In genomic region chr2:95181774-95182173, GRCh38 we compare ENCODE assay signal across 1 cellular context.
TF ChIP-seq lines count a peak whose summit lies in the region.

No MANE protein-coding gene starts in this region.

TF ChIP-seq in HepG2, 621 proteins besides CTCF, POLR2A, EP300 and RAD21:
- TF ChIP-seq ZC3H13 (CRISPR knock-in tag; IDR thresholded peaks at IDR 0.05) (0 out of 2 replicates have a peak, but pooled peaks have one; percentile 35), LCORL (IDR thresholded peaks at IDR 0.05) (no peak), LCORL (CRISPR knock-in tag; IDR thresholded peaks at IDR 0.05) (no peak)
